13 cellular contexts compared by ENCODE assay signal in genomic region chr2:29613792-29614266, GRCh38.
A peak's percentile ranks its signal among the peaks of the same experiment; 100 is the strongest.
DNase-seq lines count a peak whose midpoint lies in the region; ATAC-seq and TF ChIP-seq lines count a peak whose summit lies in the region.
"Had no signal": no experiment of that assay in that cellular context is flagged by ENCODE, and none has a peak within 500 bp of the region (broad histone marks: within the 10 kb centered on the region; RNA-seq: fewer than 3 reads in every experiment).

No MANE protein-coding gene starts in this region.

- H3K4me3 Mint-ChIP-seq in GM23338 (no peak overlapping the region), nephron progenitor cell (no peak overlapping the region)
- H3K4me3 Mint-ChIP-seq: CD4-positive, CD25-positive, alpha-beta regulatory T cell; H9 had no signal

- WGBS in neuronal stem cell (ENCODE audit: extremely low coverage in 2 of 2, insufficient read length in 2 of 2, insufficient replicate concordance in 1 of 2), 2 donors, result no CpG with 5 or more reads among the region's 8 CpGs

- H3K9me3 ChIP-seq in neuronal stem cell (replicated peaks in 1 of 2; ENCODE audit: control insufficient read depth in 2 of 2, insufficient read depth in 1 of 2, low read depth in 1 of 2, low read length in 2 of 2), result no peaks in the 10 kb centered on the region
- H3K9me3 ChIP-seq: A549 had no signal

- no peak overlapping the region for H2BK5ac ChIP-seq in neuronal stem cell (ENCODE audit: low read length)

- H3K27ac ChIP-seq in GM23338 (ENCODE audit: low read depth) (no peak overlapping the region), neuronal stem cell (replicated peaks; ENCODE audit: low read length) (no peak overlapping the region)
- H3K27ac ChIP-seq: A549, GM23248 had no signal

- no peaks in the 10 kb centered on the region; the same call in 2 of the 3 replicates for H3K9me3 Mint-ChIP-seq in GM23338
- H3K9me3 Mint-ChIP-seq in nephron progenitor cell, result peaks cover 4% of the 10 kb centered on the region
- H3K9me3 Mint-ChIP-seq: CD4-positive, CD25-positive, alpha-beta regulatory T cell; H9 had no signal

- H3K4ac ChIP-seq in neuronal stem cell (ENCODE audit: low read length), result no peak overlapping the region

- H3K36me3 Mint-ChIP-seq in GM23338 (ENCODE audit: low read depth) (no peaks in the 10 kb centered on the region), nephron progenitor cell (ENCODE audit: low read depth) (no peaks in the 10 kb centered on the region)
- H3K36me3 Mint-ChIP-seq: CD4-positive, CD25-positive, alpha-beta regulatory T cell had no signal

- no peaks in the 10 kb centered on the region for H3K79me2 ChIP-seq in GM23338 (replicated peaks; ENCODE audit: insufficient read depth)

- no peaks in the 10 kb centered on the region for H4K20me1 ChIP-seq in GM23338 (replicated peaks; ENCODE audit: insufficient read depth)

- no peak overlapping the region for H4K8ac ChIP-seq in neuronal stem cell (ENCODE audit: low read depth, low read length)

- no peaks in the 10 kb centered on the region for H3F3A ChIP-seq in GM23338 (replicated peaks; ENCODE audit: low read depth)

- H3K9ac ChIP-seq in neuronal stem cell (ENCODE audit: low read depth, low read length, poor library complexity), result no peak overlapping the region
- H3K9ac ChIP-seq: GM23248 had no signal

- no peak overlapping the region for H2BK15ac ChIP-seq in neuronal stem cell (ENCODE audit: low read length)

- H3K27me3 ChIP-seq in GM23338 (ENCODE audit: insufficient read depth), result no peaks in the 10 kb centered on the region
- no peaks in the 10 kb centered on the region for H3K27me3 ChIP-seq in neuronal stem cell (ENCODE audit: control insufficient read depth in 3 of 3, insufficient read depth in 3 of 3, low read depth in 1 of 3, low read length in 3 of 3)

- H3K4me1 ChIP-seq in GM23338 (ENCODE audit: insufficient read depth) (peaks cover 3% of the 10 kb centered on the region; the same call in 1 of the 2 replicates), neuronal stem cell (ENCODE audit: control insufficient read depth in 2 of 2, insufficient read depth in 1 of 2, low read depth in 1 of 2, low read length in 2 of 2) (no peaks in the 10 kb centered on the region)
- H3K4me1 ChIP-seq: A549 had no signal

- no peak overlapping the region for H2BK120ac ChIP-seq in neuronal stem cell (ENCODE audit: low read depth, low read length)

- H3K27me3 Mint-ChIP-seq in GM23338 (ENCODE audit: insufficient read depth, low read depth, poor library complexity) (no peaks in the 10 kb centered on the region), nephron progenitor cell (ENCODE audit: low read depth, poor library complexity) (peaks cover 6% of the 10 kb centered on the region)

- no peak overlapping the region for H3K27ac Mint-ChIP-seq in GM23338
- no peak overlapping the region for H3K27ac Mint-ChIP-seq in nephron progenitor cell
- H3K27ac Mint-ChIP-seq: CD4-positive, CD25-positive, alpha-beta regulatory T cell had no signal

- H3K9me2 ChIP-seq in GM23338 (ENCODE audit: insufficient read depth), result peaks cover 14% of the 10 kb centered on the region

- H3K4me2 ChIP-seq in GM23338 (no peak overlapping the region), neuronal stem cell (ENCODE audit: insufficient read depth, low read length, poor library complexity, severe bottlenecking) (no peak overlapping the region)
- H3K4me2 ChIP-seq: A549 had no signal

- no peak for DNase-seq in GM23338 (ENCODE audit: low spot score)
- no peak for DNase-seq in neuronal stem cell (ENCODE audit: low spot score)
- no peak for DNase-seq in nephron progenitor cell
- DNase-seq in C1 segment of cervical spinal cord (lab: John Stamatoyannopoulos, UW), result no peak
- DNase-seq in NCI-H1092 (lab: John Stamatoyannopoulos, UW), result no peak
- no peak for DNase-seq in NCI-H2196 (lab: John Stamatoyannopoulos, UW; ENCODE audit: unreplicated experiment)
- DNase-seq: CD4-positive, CD25-positive, alpha-beta regulatory T cell; DMS 273 treated with DMSO at 0.1 percent for 48 hours; GM23248; H9 had no signal

- H3K4me3 ChIP-seq in GM23338, result no peak overlapping the region
- no peak overlapping the region for H3K4me3 ChIP-seq in neuronal stem cell (ENCODE audit: low read length in 2 of 2)
- H3K4me3 ChIP-seq: A549, GM12878, GM23248 had no signal

- H3K36me3 ChIP-seq in GM23338 (ENCODE audit: insufficient read depth) (no peaks in the 10 kb centered on the region), neuronal stem cell (replicated peaks in 1 of 2; ENCODE audit: control insufficient read depth in 2 of 2, insufficient read depth in 2 of 2, low read length in 2 of 2) (no peaks in the 10 kb centered on the region)

- no peaks in the 10 kb centered on the region for H3K79me1 ChIP-seq in neuronal stem cell (ENCODE audit: low read depth, low read length)

- no peak overlapping the region for H4K91ac ChIP-seq in neuronal stem cell (ENCODE audit: low read depth, low read length, poor library complexity)

- H2AFZ ChIP-seq in GM23338, result 0 out of 2 replicates have a peak overlapping the region, but pooled peaks have one; percentile 38
- no peak overlapping the region for H2AFZ ChIP-seq in neuronal stem cell (ENCODE audit: low read length)
- H2AFZ ChIP-seq: GM23248 had no signal

- H3K14ac ChIP-seq in neuronal stem cell (ENCODE audit: low read length), result no peak overlapping the region

- no peak overlapping the region for H2BK12ac ChIP-seq in neuronal stem cell (ENCODE audit: low read length)

- peak overlapping the region; percentile 30 for H2AK5ac ChIP-seq in neuronal stem cell (ENCODE audit: low read depth, low read length)

- H3K4me1 Mint-ChIP-seq in GM23338 (peaks cover 21% of the 10 kb centered on the region), nephron progenitor cell (peaks cover 56% of the 10 kb centered on the region)
- H3K4me1 Mint-ChIP-seq: CD4-positive, CD25-positive, alpha-beta regulatory T cell had no signal

- TF ChIP-seq CTCF in GM23338 (conservative IDR thresholded peaks at IDR 0.05; ENCODE audit: low read depth in 2 of 2) (no peak), nephron progenitor cell (IDR thresholded peaks at IDR 0.05) (no peak)

- no peak for ATAC-seq in GM23338
- ATAC-seq in SK-N-SH treated with all-trans-retinoic acid at 6 μM for 48 hours, result peak; percentile 86
- ATAC-seq: A549, GM12878 had no signal

- H3K23ac ChIP-seq in neuronal stem cell (ENCODE audit: low read depth, low read length, poor library complexity), result no peak overlapping the region

- H3K18ac ChIP-seq in neuronal stem cell (ENCODE audit: low read length), result no peak overlapping the region

TF ChIP-seq in GM23338, 12 proteins besides CTCF, POLR2A, EP300 and RAD21 (continues in another document):
- no peak for TF ChIP-seq ZNF331 (CRISPR knock-in tag; IDR thresholded peaks at IDR 0.05; ENCODE audit: low read depth)
- TF ChIP-seq ETS1 (IDR thresholded peaks at IDR 0.05), result no peak
- no peak for TF ChIP-seq EZH2 (IDR thresholded peaks at IDR 0.05; ENCODE audit: low read depth, unreplicated experiment)
- no peak for TF ChIP-seq STAT1 (IDR thresholded peaks at IDR 0.05; ENCODE audit: unreplicated experiment)

TF ChIP-seq in SK-N-SH treated with all-trans-retinoic acid at 6 μM for 48 hours, 23 proteins besides CTCF, POLR2A, EP300 and RAD21 (continues in another document):
- TF ChIP-seq BACH2 (CRISPR knock-in tag; IDR thresholded peaks at IDR 0.05; ENCODE audit: borderline replicate concordance) (no peak), TOX (CRISPR knock-in tag; IDR thresholded peaks at IDR 0.05; ENCODE audit: borderline replicate concordance) (no peak), ZNF70 (CRISPR knock-in tag; IDR thresholded peaks at IDR 0.05) (no peak; the same call in 1 of the 2 replicates), OSR1 (CRISPR knock-in tag; IDR thresholded peaks at IDR 0.05) (no peak), RARB (CRISPR knock-in tag; IDR thresholded peaks at IDR 0.05) (no peak), ZFP30 (CRISPR knock-in tag; IDR thresholded peaks at IDR 0.05) (0 out of 2 replicates have a peak, but pooled peaks have one; percentile 26), ESRRG (CRISPR knock-in tag; IDR thresholded peaks at IDR 0.05) (peak; percentile 42; the same call in 1 of the 2 replicates), ISL1 (CRISPR knock-in tag; IDR thresholded peaks at IDR 0.05) (peak; percentile 50), SNAI2 (CRISPR knock-in tag; IDR thresholded peaks at IDR 0.05) (no peak), ZNF8 (CRISPR knock-in tag; IDR thresholded peaks at IDR 0.05) (0 out of 2 replicates have a peak, but pooled peaks have one; percentile 45), ZFP3 (CRISPR knock-in tag; IDR thresholded peaks at IDR 0.05) (no peak)
- TF ChIP-seq, protein P1, sequence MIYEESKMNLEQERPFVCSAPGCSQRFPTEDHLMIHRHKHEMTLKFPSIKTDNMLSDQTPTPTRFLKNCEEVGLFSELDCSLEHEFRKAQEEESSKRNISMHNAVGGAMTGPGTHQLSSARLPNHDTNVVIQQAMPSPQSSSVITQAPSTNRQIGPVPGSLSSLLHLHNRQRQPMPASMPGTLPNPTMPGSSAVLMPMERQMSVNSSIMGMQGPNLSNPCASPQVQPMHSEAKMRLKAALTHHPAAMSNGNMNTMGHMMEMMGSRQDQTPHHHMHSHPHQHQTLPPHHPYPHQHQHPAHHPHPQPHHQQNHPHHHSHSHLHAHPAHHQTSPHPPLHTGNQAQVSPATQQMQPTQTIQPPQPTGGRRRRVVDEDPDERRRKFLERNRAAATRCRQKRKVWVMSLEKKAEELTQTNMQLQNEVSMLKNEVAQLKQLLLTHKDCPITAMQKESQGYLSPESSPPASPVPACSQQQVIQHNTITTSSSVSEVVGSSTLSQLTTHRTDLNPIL (CRISPR knock-in tag; IDR thresholded peaks at IDR 0.05; ENCODE audit: low read depth), result no peak
- TF ChIP-seq, protein P2, sequence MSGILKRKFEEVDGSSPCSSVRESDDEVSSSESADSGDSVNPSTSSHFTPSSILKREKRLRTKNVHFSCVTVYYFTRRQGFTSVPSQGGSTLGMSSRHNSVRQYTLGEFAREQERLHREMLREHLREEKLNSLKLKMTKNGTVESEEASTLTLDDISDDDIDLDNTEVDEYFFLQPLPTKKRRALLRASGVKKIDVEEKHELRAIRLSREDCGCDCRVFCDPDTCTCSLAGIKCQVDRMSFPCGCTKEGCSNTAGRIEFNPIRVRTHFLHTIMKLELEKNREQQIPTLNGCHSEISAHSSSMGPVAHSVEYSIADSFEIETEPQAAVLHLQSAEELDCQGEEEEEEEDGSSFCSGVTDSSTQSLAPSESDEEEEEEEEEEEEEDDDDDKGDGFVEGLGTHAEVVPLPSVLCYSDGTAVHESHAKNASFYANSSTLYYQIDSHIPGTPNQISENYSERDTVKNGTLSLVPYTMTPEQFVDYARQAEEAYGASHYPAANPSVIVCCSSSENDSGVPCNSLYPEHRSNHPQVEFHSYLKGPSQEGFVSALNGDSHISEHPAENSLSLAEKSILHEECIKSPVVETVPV (CRISPR knock-in tag; IDR thresholded peaks at IDR 0.05), result 0 out of 2 replicates have a peak, but pooled peaks have one; percentile 15
